Comparison of ENCODE assay signal across 14 cellular contexts in the genomic region with DNA sequence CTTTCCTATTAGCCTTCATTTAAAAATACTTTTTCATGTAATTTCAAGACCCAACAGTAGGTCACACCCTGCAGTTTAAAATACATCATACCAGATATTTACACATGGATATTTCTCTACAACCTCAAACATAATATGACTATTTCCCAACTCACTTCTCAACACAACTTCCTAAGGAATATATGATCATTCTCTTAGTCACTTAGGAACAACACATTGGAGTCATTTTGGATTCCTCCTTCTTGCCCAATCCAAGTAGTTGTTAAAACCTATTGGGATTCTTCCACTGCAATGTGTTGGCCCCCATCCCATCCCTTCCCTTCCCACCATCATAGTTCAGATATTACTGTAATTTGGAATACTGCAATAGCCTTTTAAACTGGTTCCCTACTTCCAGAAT.
DNase-seq lines count a peak whose midpoint lies in the region; ATAC-seq, FAIRE-seq and TF ChIP-seq lines count a peak whose summit lies in the region.
"Had no signal": no experiment of that assay in that cellular context is flagged by ENCODE, and none has a peak within 500 bp of the region (broad histone marks: within the 10 kb centered on the region; RNA-seq: fewer than 3 reads in every experiment).

No MANE protein-coding gene starts in this region.

- H3K9ac ChIP-seq in keratinocyte (ENCODE audit: control insufficient read depth, extremely low read depth, insufficient read depth, low read length): no peak overlapping the region
- H3K9ac ChIP-seq in Karpas-422 (ENCODE audit: low read length): no peak overlapping the region

- H3K36me3 ChIP-seq in ACC112 (ENCODE audit: insufficient read depth, low read length) (no peaks in the 10 kb centered on the region), keratinocyte (ENCODE audit: control insufficient read depth in 2 of 2, extremely low read depth in 1 of 2, insufficient read depth in 2 of 2, low read length in 2 of 2) (peaks cover 0 to 3% of the 10 kb centered on the region in 2 experiments), Karpas-422 (ENCODE audit: insufficient read depth, low read length) (no peaks in the 10 kb centered on the region)
- H3K36me3 ChIP-seq: lower lobe of right lung had no signal

- peak overlapping the region; percentile 85 for H3K27ac ChIP-seq in ACC112 (ENCODE audit: low read depth, low read length)
- peak overlapping the region; percentile 65 for H3K27ac ChIP-seq in keratinocyte (ENCODE audit: control insufficient read depth, insufficient read depth, low read length)
- no peak overlapping the region for H3K27ac ChIP-seq in Karpas-422 (ENCODE audit: low read length)
- H3K27ac ChIP-seq: lower lobe of right lung had no signal

- H3K27me3 ChIP-seq in ACC112 (ENCODE audit: insufficient read depth, low read length) (no peaks in the 10 kb centered on the region), keratinocyte (ENCODE audit: control insufficient read depth, extremely low read depth, insufficient read depth, low read length) (no peaks in the 10 kb centered on the region), Karpas-422 (ENCODE audit: low read length) (no peaks in the 10 kb centered on the region; the same call in 1 of the 2 replicates)

- H3K4me3 ChIP-seq in ACC112 (ENCODE audit: low read depth, low read length) (no peak overlapping the region), epithelial cell of esophagus (ENCODE audit: low read length) (no peak overlapping the region), keratinocyte (ENCODE audit: control insufficient read depth in 2 of 3, extremely low read depth in 1 of 3, insufficient read depth in 2 of 3, low read depth in 1 of 3, low read length in 3 of 3) (no peak overlapping the region), Karpas-422 (ENCODE audit: low read length) (no peak overlapping the region)
- H3K4me3 ChIP-seq: lower lobe of right lung had no signal

- H3K9me1 ChIP-seq in keratinocyte (ENCODE audit: control insufficient read depth, extremely low read depth, insufficient read depth, low read length): peaks cover 3% of the 10 kb centered on the region

- H3K9me3 ChIP-seq in keratinocyte (ENCODE audit: control insufficient read depth, low read depth, low read length): no peaks in the 10 kb centered on the region
- no peaks in the 10 kb centered on the region for H3K9me3 ChIP-seq in Karpas-422 (ENCODE audit: low read length)
- H3K9me3 ChIP-seq: lower lobe of right lung had no signal

- H3K79me2 ChIP-seq in ACC112 (ENCODE audit: control insufficient read depth, insufficient read depth, low read length, unreplicated experiment): no peaks in the 10 kb centered on the region
- H3K79me2 ChIP-seq in keratinocyte (ENCODE audit: control insufficient read depth, insufficient read depth, low read length): peaks cover 19% of the 10 kb centered on the region
- H3K79me2 ChIP-seq in Karpas-422 (ENCODE audit: low read length): no peaks in the 10 kb centered on the region

- DNase-seq in HS-5 (ENCODE audit: low read depth): peak; percentile 94
- peak; percentile 93 for DNase-seq in epithelial cell of esophagus (ENCODE audit: low read depth)
- DNase-seq in keratinocyte (ENCODE audit: low read depth, low spot score): peak; percentile 56
- DNase-seq in Karpas-422: no peak
- no peak for DNase-seq in H4 (ENCODE audit: low spot score)
- DNase-seq in activated CD4-positive, alpha-beta T cell treated with anti-CD3 and anti-CD28 coated beads, Interleukin-2, amount 50 U/mL, for 4 hours: no peak
- DNase-seq: activated gamma-delta T cell treated with Interleukin-2 at 50 U/mL for 16 hours; endodermal cell; lower lobe of right lung; stimulated activated CD4-positive, alpha-beta T cell treated with anti-CD3 and anti-CD28 coated beads, Interleukin-12 subunit alpha, Interleukin-12 subunit beta, amount 100 ng/mL, for 4 hours; WERI-Rb-1 had no signal

- peak overlapping the region; percentile 45 for H3K4me2 ChIP-seq in keratinocyte (ENCODE audit: control insufficient read depth, extremely low read depth, insufficient read depth, low read depth, low read length)
- H3K4me2 ChIP-seq in Karpas-422 (ENCODE audit: low read depth, low read length, poor library complexity, severe bottlenecking): no peak overlapping the region

- peak; percentile 77 for FAIRE-seq in keratinocyte (lab: Jason Lieb, UNC)

- H3K4me1 ChIP-seq in ACC112 (ENCODE audit: control insufficient read depth, insufficient read depth, low read length, unreplicated experiment) (peaks cover 25% of the 10 kb centered on the region), keratinocyte (ENCODE audit: control insufficient read depth, extremely low read depth, insufficient read depth, low read length) (peaks cover 26% of the 10 kb centered on the region), Karpas-422 (ENCODE audit: low read length) (peaks cover 81% of the 10 kb centered on the region)

- H3K9me2 ChIP-seq in Karpas-422 (replicated peaks; ENCODE audit: insufficient read depth, low read length): no peaks in the 10 kb centered on the region

- no peak for ATAC-seq in HG02885 (IDR thresholded peaks at IDR 0.05; ENCODE audit: poor library complexity, unreplicated experiment)
- ATAC-seq: lower lobe of right lung, SK-N-SH treated with all-trans-retinoic acid at 6 μM for 48 hours had no signal

- no peaks in the 10 kb centered on the region for H4K20me1 ChIP-seq in keratinocyte (ENCODE audit: control insufficient read depth, extremely low read depth, insufficient read depth, low read length)
- H4K20me1 ChIP-seq in Karpas-422 (ENCODE audit: insufficient read depth, low read depth, low read length): no peaks in the 10 kb centered on the region

- H2AFZ ChIP-seq in ACC112 (ENCODE audit: low read length, unreplicated experiment) (no peak overlapping the region), keratinocyte (ENCODE audit: control insufficient read depth, low read length) (no peak overlapping the region), Karpas-422 (ENCODE audit: low read length) (no peak overlapping the region)

- TF ChIP-seq CTCF in epithelial cell of esophagus (IDR thresholded peaks at IDR 0.05; ENCODE audit: insufficient read depth, low read depth, low read length, missing control alignments) (no peak), keratinocyte (optimal IDR thresholded peaks at IDR 0.05 in 1 of 3, IDR thresholded peaks at IDR 0.05 in 1 of 3, conservative IDR thresholded peaks at IDR 0.05 in 1 of 3; ENCODE audit: extremely low read depth in 1 of 3, insufficient read depth in 2 of 3, low read length in 3 of 3) (no peak)

- dilution Hi-C loops in keratinocyte (cut with MboI; ENCODE audit: extremely low pct_ligation_motif_present, low sequenced_read_pairs): no loop called here

Comparison
In these comparisons a context has a peak if more than half of its experiments do, and no peak if none do; other contexts are left out.
1. DNase-seq: peak in HS-5 (single experiment), epithelial cell of esophagus (single experiment) and keratinocyte (single experiment); none in Karpas-422 (single experiment), H4 (single experiment) and activated CD4-positive, alpha-beta T cell treated with anti-CD3 and anti-CD28 coated beads, Interleukin-2, amount 50 U/mL, for 4 hours (0 of 2).